In genomic region chr4:90825849-90826248, GRCh38 we compare ENCODE assay signal across 22 cellular contexts.
A peak's percentile ranks its signal among the peaks of the same experiment; 100 is the strongest.
DNase-seq lines count a peak whose midpoint lies in the region; ATAC-seq, FAIRE-seq and TF ChIP-seq lines count a peak whose summit lies in the region.
"Had no signal": no experiment of that assay in that cellular context is flagged by ENCODE, and none has a peak within 500 bp of the region (broad histone marks: within the 10 kb centered on the region; RNA-seq: fewer than 3 reads in every experiment).

No MANE protein-coding gene starts in this region.

- peaks cover 4% of the 10 kb centered on the region for H3K9me3 Mint-ChIP-seq in activated naive CD4-positive, alpha-beta T cell treated with anti-CD3 and anti-CD28 coated beads for 36 hours

- no peaks in the 10 kb centered on the region for H4K20me1 ChIP-seq in neural cell (ENCODE audit: insufficient read depth)
- H4K20me1 ChIP-seq: BLaER1 treated with 17β-estradiol and CSF1 and Interleukin-3, amounts not matched to agents 10 nM and 100 nM had no signal

- H4K8ac ChIP-seq in mesenchymal stem cell (ENCODE audit: low read length), result no peak overlapping the region

- H3K23ac ChIP-seq in mesenchymal stem cell (ENCODE audit: low read length in 2 of 2), result no peak overlapping the region

- H3K9me2 ChIP-seq in neural cell (ENCODE audit: insufficient read depth, low read length), result no peaks in the 10 kb centered on the region

- peaks cover 30% of the 10 kb centered on the region for H3K4me1 ChIP-seq in HAP-1
- H3K4me1 ChIP-seq in mesenchymal stem cell (ENCODE audit: control insufficient read depth, insufficient read depth, low read depth, low read length), result no peaks in the 10 kb centered on the region
- H3K4me1 ChIP-seq: A549; BLaER1 treated with 17β-estradiol and CSF1 and Interleukin-3, amounts not matched to agents 10 nM and 100 nM; Caco-2 had no signal

- H2BK12ac ChIP-seq in mesenchymal stem cell (ENCODE audit: low read length in 2 of 2), result no peak overlapping the region

- H3K4me3 ChIP-seq in HAP-1 (no peak overlapping the region), neural cell (ENCODE audit: low read length) (no peak overlapping the region), mesenchymal stem cell (ENCODE audit: insufficient read depth in 1 of 2, low read depth in 1 of 2, low read length in 2 of 2) (no peak overlapping the region)
- H3K4me3 ChIP-seq: A549; BLaER1 treated with 17β-estradiol and CSF1 and Interleukin-3, amounts not matched to agents 10 nM and 100 nM had no signal

- DNase-seq in HAP-1 (ENCODE audit: low spot score in 2 of 2) (peak; percentile 44 to 54), left colon (peak in 1 of 2 donors; percentile 41), GM19240 (ENCODE audit: insufficient read length, low spot score) (no peak), mesenchymal stem cell (no peak)
- DNase-seq in activated naive CD4-positive, alpha-beta T cell treated with anti-CD3 and anti-CD28 coated beads for 36 hours, result no peak
- DNase-seq: AML-193; Caco-2; Calu3; CD4-positive, alpha-beta T cell; CD8-positive, alpha-beta T cell; DMS79 treated with DMSO at 0.1 percent for 48 hours; GF-D8 had no signal

- no peak overlapping the region for H2BK15ac ChIP-seq in mesenchymal stem cell (ENCODE audit: low read depth, poor library complexity, severe bottlenecking)

- H3K9me3 ChIP-seq in HAP-1 (no peaks in the 10 kb centered on the region), neural cell (ENCODE audit: low read length) (no peaks in the 10 kb centered on the region), mesenchymal stem cell (ENCODE audit: control insufficient read depth, low read length) (no peaks in the 10 kb centered on the region)
- H3K9me3 ChIP-seq: A549; BLaER1 treated with 17β-estradiol and CSF1 and Interleukin-3, amounts not matched to agents 10 nM and 100 nM; Caco-2 had no signal

- H2BK5ac ChIP-seq in mesenchymal stem cell (ENCODE audit: low read depth, low read length, poor library complexity, severe bottlenecking), result no peak overlapping the region

- no peaks in the 10 kb centered on the region for H3K79me2 ChIP-seq in neural cell (replicated peaks; ENCODE audit: insufficient read depth, low read length)

- no peak overlapping the region for H2AK5ac ChIP-seq in mesenchymal stem cell (ENCODE audit: low read length, severe bottlenecking)

- H2AFZ ChIP-seq in neural cell (ENCODE audit: low read depth, low read length), result no peak overlapping the region
- H2AFZ ChIP-seq in mesenchymal stem cell (ENCODE audit: low read depth, low read length), result no peak overlapping the region

- no peaks in the 10 kb centered on the region for H3K79me1 ChIP-seq in mesenchymal stem cell (replicated peaks; ENCODE audit: low read length, poor library complexity, severe bottlenecking)

- in situ Hi-C loops in HAP-1 (cut with MboI; ENCODE audit: low sequenced_read_pairs), result no loop called here

- peak; percentile 93 for ATAC-seq in left colon
- ATAC-seq in GM21515 (IDR thresholded peaks at IDR 0.05; ENCODE audit: unreplicated experiment), result no peak
- ATAC-seq: A549; CD8-positive, alpha-beta T cell had no signal

- 90% methylated on average over 4 of the region's 6 CpGs for WGBS in mesenchymal stem cell

- intact Hi-C loops in left colon (cut with DNase I, micrococcal nuclease), result no loop called here
- intact Hi-C loops in activated naive CD4-positive, alpha-beta T cell treated with anti-CD3 and anti-CD28 coated beads for 36 hours (cut with micrococcal nuclease), result no loop called here

- no peak overlapping the region for H3K18ac ChIP-seq in mesenchymal stem cell (ENCODE audit: low read depth in 1 of 2, low read length in 2 of 2)

- no peaks in the 10 kb centered on the region for H3K27me3 Mint-ChIP-seq in activated naive CD4-positive, alpha-beta T cell treated with anti-CD3 and anti-CD28 coated beads for 36 hours (ENCODE audit: low read depth)
- H3K27me3 Mint-ChIP-seq: B cell; CD4-positive, alpha-beta T cell had no signal

- H3F3A ChIP-seq in neural cell (ENCODE audit: insufficient read depth, low read length, poor library complexity, severe bottlenecking), result no peaks in the 10 kb centered on the region

- no peaks in the 10 kb centered on the region for H3K36me3 Mint-ChIP-seq in activated naive CD4-positive, alpha-beta T cell treated with anti-CD3 and anti-CD28 coated beads for 36 hours (ENCODE audit: low read depth)
- H3K36me3 Mint-ChIP-seq: CD8-positive, alpha-beta T cell had no signal

- H3K4ac ChIP-seq in mesenchymal stem cell (ENCODE audit: low read depth in 1 of 2, low read length in 2 of 2), result no peak overlapping the region

- H4K91ac ChIP-seq in mesenchymal stem cell (ENCODE audit: low read length), result no peak overlapping the region

- peak; percentile 72 for FAIRE-seq in colon (lab: Jason Lieb, UNC)
- FAIRE-seq: A549, D721Med, GM12891 had no signal

- TF ChIP-seq RAD21 in neural cell (conservative IDR thresholded peaks at IDR 0.05), result no peak

- CTCF ChIA-PET in activated naive CD4-positive, alpha-beta T cell treated with anti-CD3 and anti-CD28 coated beads for 36 hours (lab: Charles Lee), result no interaction called here

- H3K4me1 Mint-ChIP-seq in activated naive CD4-positive, alpha-beta T cell treated with anti-CD3 and anti-CD28 coated beads for 36 hours (ENCODE audit: low read depth), result no peaks in the 10 kb centered on the region
- H3K4me1 Mint-ChIP-seq: B cell had no signal

- H3K9ac ChIP-seq in neural cell (ENCODE audit: low read length) (no peak overlapping the region), mesenchymal stem cell (ENCODE audit: low read length) (no peak overlapping the region)
- H3K9ac ChIP-seq: BLaER1 treated with 17β-estradiol and CSF1 and Interleukin-3, amounts not matched to agents 10 nM and 100 nM had no signal

- peak overlapping the region; percentile 63 for H3K27ac ChIP-seq in neural cell (ENCODE audit: low read length)
- no peak overlapping the region for H3K27ac ChIP-seq in mesenchymal stem cell (ENCODE audit: low read length, poor library complexity, severe bottlenecking)
- H3K27ac ChIP-seq: 22Rv1; A549; BLaER1 treated with 17β-estradiol and CSF1 and Interleukin-3, amounts not matched to agents 10 nM and 100 nM; C4-2B had no signal

- no peak overlapping the region for H3K14ac ChIP-seq in mesenchymal stem cell (ENCODE audit: low read length in 2 of 2)

- no peak for TF ChIP-seq EP300 in neural cell (conservative IDR thresholded peaks at IDR 0.05; ENCODE audit: poor library complexity, severe bottlenecking)

- H2BK120ac ChIP-seq in mesenchymal stem cell (ENCODE audit: low read depth, low read length), result no peak overlapping the region

- no peak overlapping the region for H3K4me3 Mint-ChIP-seq in activated naive CD4-positive, alpha-beta T cell treated with anti-CD3 and anti-CD28 coated beads for 36 hours
- H3K4me3 Mint-ChIP-seq: B cell; CD4-positive, alpha-beta T cell; CD8-positive, alpha-beta T cell had no signal

- no peaks in the 10 kb centered on the region for H3K36me3 ChIP-seq in HAP-1 (replicated peaks)
- H3K36me3 ChIP-seq in neural cell (ENCODE audit: insufficient read depth, low read length), result no peaks in the 10 kb centered on the region
- no peaks in the 10 kb centered on the region for H3K36me3 ChIP-seq in mesenchymal stem cell (ENCODE audit: control insufficient read depth in 1 of 2, insufficient read depth in 2 of 2, low read depth in 1 of 2, low read length in 2 of 2)
- H3K36me3 ChIP-seq: BLaER1 treated with 17β-estradiol and CSF1 and Interleukin-3, amounts not matched to agents 10 nM and 100 nM had no signal

- H3K27me3 ChIP-seq in HAP-1 (ENCODE audit: low read depth) (no peaks in the 10 kb centered on the region), neural cell (ENCODE audit: insufficient read depth, low read depth, low read length) (no peaks in the 10 kb centered on the region), mesenchymal stem cell (ENCODE audit: control insufficient read depth in 1 of 2, insufficient read depth in 1 of 2, low read length in 2 of 2) (no peaks in the 10 kb centered on the region)
- H3K27me3 ChIP-seq: BLaER1 treated with 17β-estradiol and CSF1 and Interleukin-3, amounts not matched to agents 10 nM and 100 nM had no signal

- H3K4me2 ChIP-seq in neural cell (ENCODE audit: low read length) (no peak overlapping the region), mesenchymal stem cell (ENCODE audit: low read length, poor library complexity, severe bottlenecking) (no peak overlapping the region)
- H3K4me2 ChIP-seq: A549; BLaER1 treated with 17β-estradiol and CSF1 and Interleukin-3, amounts not matched to agents 10 nM and 100 nM had no signal

- no peak for TF ChIP-seq CTCF in neural cell (IDR thresholded peaks at IDR 0.05; ENCODE audit: poor library complexity, severe bottlenecking)

- no peak overlapping the region for H3K27ac Mint-ChIP-seq in activated naive CD4-positive, alpha-beta T cell treated with anti-CD3 and anti-CD28 coated beads for 36 hours
- H3K27ac Mint-ChIP-seq: B cell; CD4-positive, alpha-beta T cell; CD8-positive, alpha-beta T cell had no signal

TF ChIP-seq in neural cell, 6 proteins besides CTCF, POLR2A, EP300 and RAD21 (continues in another document):
- no peak for TF ChIP-seq POLR2AphosphoS5 (IDR thresholded peaks at IDR 0.05)
- no peak for TF ChIP-seq SMC3 (conservative IDR thresholded peaks at IDR 0.05; ENCODE audit: poor library complexity)
- no peak for TF ChIP-seq EZH2 (IDR thresholded peaks at IDR 0.05; ENCODE audit: borderline replicate concordance, insufficient read depth, low read length, poor library complexity, severe bottlenecking)
- no peak for TF ChIP-seq MXI1 (conservative IDR thresholded peaks at IDR 0.05; ENCODE audit: poor library complexity, severe bottlenecking)

Comparison
In these comparisons a context has a peak if more than half of its experiments do, and no peak if none do; other contexts are left out.
1. DNase-seq: peak in HAP-1 (2 of 2); none in activated naive CD4-positive, alpha-beta T cell treated with anti-CD3 and anti-CD28 coated beads for 36 hours (single experiment), GM19240 (single experiment) and mesenchymal stem cell (single experiment).